8 cellular contexts compared by ENCODE assay signal in the genomic region with DNA sequence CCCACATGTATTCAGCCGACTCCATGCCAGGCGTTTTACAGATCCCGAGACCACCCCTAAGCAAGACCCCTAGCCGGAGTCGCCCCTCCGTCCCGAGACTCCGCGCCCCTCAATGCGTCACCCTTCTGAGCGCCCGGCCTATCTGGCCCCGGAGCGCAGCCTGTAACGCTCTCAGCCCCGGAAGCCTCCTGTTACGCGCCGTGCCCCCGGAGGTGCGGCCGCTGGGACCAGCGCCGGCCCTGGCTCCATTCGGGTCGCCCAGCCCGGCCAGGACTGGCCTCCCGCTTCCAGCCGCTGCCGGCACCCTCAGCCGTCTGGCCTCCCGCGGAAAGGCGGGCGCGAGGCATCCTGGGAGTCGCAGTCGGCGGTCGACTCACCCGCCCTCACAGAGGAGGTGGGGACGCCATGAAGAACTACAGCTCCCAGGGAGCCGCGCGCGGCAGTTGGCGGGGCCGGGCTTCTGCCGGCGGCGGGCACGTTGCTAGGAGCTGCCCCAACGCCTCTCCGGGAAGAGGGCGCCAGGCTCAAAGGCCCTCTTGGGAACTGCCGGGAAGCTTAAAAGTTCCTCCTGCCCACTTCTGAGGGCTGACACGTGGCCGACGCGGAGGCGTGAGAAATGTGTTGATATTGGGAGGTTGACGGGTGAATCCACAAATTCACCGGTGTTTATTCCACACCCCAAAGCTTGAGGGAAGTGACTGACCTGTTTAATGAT. TPM values are rescaled to one million over a fixed set of nuclear protein-coding genes. Genes with fewer than 3 reads are reported as not detected.
DNase-seq lines count a peak whose midpoint lies in the region; ATAC-seq, FAIRE-seq and TF ChIP-seq lines count a peak whose summit lies in the region.

A gene with protein sequence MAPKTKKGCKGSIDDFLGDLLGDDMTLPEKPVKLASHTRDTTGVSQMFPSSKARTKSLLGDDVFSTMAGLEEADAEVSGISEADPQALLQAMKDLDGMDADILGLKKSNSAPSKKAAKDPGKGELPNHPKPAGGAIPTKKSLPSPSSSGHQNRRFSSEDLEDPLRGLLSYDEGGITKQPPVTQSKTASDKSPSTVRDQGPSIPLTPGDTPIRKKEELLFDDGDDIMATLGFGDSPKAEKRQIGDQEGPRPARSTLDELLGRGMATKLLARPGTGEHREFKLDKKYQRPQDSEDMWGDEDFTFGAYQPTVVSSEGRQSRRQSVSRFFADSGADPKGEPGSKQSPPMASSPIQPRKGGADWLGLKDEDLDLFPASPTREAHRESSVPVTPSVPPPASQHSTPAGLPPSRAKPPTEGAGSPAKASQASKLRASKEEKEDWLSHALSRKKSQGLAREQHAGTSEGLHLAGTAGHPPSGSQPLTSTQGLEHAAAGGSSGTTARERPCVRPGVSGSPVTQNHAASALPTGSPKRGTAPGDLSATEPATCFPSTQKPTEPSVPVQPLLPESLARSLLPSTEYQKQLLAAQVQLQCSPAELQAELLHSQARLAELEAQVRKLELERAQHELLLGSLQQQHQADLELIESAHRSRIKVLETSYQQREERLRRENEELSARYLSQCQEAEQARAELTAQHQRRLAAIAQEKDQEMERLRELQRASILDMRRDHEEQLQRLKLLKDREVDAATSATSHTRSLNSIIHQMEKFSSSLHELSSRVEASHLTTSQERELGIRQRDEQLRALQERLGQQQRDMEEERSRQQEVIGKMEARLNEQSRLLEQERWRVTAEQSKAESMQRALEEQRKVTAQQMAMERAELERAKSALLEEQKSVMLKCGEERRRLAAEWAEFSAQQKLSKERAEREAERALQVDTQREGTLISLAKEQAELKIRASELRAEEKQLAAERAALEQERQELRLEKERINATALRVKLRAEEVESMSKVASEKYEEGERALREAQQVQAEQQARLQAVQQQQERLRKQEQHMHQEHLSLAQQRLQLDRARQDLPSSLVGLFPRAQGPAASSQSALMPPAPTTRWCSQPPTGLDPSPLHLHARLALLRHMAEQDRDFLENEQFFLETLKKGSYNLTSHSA (minus strand): TSS at position 316 of the 715 bp plus-strand sequence. CDS start 2,893 bp downstream, outside the sequence.

- H3K4me3 ChIP-seq in HUES48 (ENCODE audit: low read depth, low read length): peak within 1 kb of the TSS; percentile 94
- H3K4me3 ChIP-seq in NT2/D1 (ENCODE audit: insufficient read length, low read depth): peak within 1 kb of the TSS; percentile 90
- peak within 1 kb of the TSS; percentile 55 to 83 (median 78) for H3K4me3 ChIP-seq in H1 (ENCODE audit: extremely low read depth in 1 of 4, insufficient read depth in 2 of 4, low read depth in 3 of 4, low read length in 4 of 4)
- peak within 1 kb of the TSS; percentile 65 for H3K4me3 ChIP-seq in mesendoderm (ENCODE audit: low read length)

- H3K9me3 ChIP-seq in HUES48 (ENCODE audit: control insufficient read depth, insufficient read depth, low read length) (no peaks in the 10 kb centered on the region), NT2/D1 (ENCODE audit: insufficient read depth, low read length) (no peaks in the 10 kb centered on the region), H1 (ENCODE audit: insufficient read depth in 2 of 2, low read depth in 1 of 2, low read length in 1 of 2) (no peaks in the 10 kb centered on the region)

- no peaks in the 10 kb centered on the region for H3K36me3 Mint-ChIP-seq in activated CD8-positive, alpha-beta memory T cell treated with anti-CD3 and anti-CD28 coated beads, Interleukin-2, amount 10 ng/mL, durations not matched to agents 7 days and 5 days

- peak within 1 kb of the TSS; percentile 78 for H3K27ac Mint-ChIP-seq in activated CD8-positive, alpha-beta memory T cell treated with anti-CD3 and anti-CD28 coated beads, Interleukin-2, amount 10 ng/mL, durations not matched to agents 7 days and 5 days

- H3K79me2 ChIP-seq in H1 (ENCODE audit: control insufficient read depth in 1 of 2, insufficient read depth in 2 of 2, low read length in 2 of 2) (no peaks in the 10 kb centered on the region), mesendoderm (ENCODE audit: control insufficient read depth, insufficient read depth, low read length) (no peaks in the 10 kb centered on the region)

- peak within 1 kb of the TSS; percentile 69 for H3K4ac ChIP-seq in H1 (replicated peaks; ENCODE audit: insufficient read length, low read depth, low read length)
- peak within 1 kb of the TSS; percentile 76 for H3K4ac ChIP-seq in mesendoderm (ENCODE audit: low read depth, low read length)

- POLR2A ChIA-PET in H1 (lab: Charles Lee; ENCODE audit: partially characterized antibody): interaction anchor here (0.5 to 2.7 kb wide), 20 partner anchors 9 to 194 kb away, joined by 3 to 8 read pairs (median 4); a partner anchor contains a TSS

- H3K4me2 ChIP-seq in H1 (ENCODE audit: insufficient read depth in 1 of 2, low read depth in 2 of 2, low read length in 2 of 2) (peak within 1 kb of the TSS; percentile 73), mesendoderm (ENCODE audit: low read length) (peak within 1 kb of the TSS; percentile 84)

- peak within 1 kb of the TSS; percentile 86 for H3K4me3 Mint-ChIP-seq in activated CD8-positive, alpha-beta memory T cell treated with anti-CD3 and anti-CD28 coated beads, Interleukin-2, amount 10 ng/mL, durations not matched to agents 7 days and 5 days

- 6% methylated on average over 34 of the region's 63 CpGs; no CpG with 5 or more reads in 1 of the 2 experiments for WGBS in H1 (ENCODE audit: extremely low coverage in 1 of 2, insufficient coverage in 1 of 2, insufficient read length in 1 of 2, insufficient replicate concordance in 2 of 2, low coverage in 1 of 2, low lambda C conversion rate in 2 of 2, missing lambda C conversion rate in 1 of 2), 2 experiments
- no CpG with 5 or more reads among the region's 63 CpGs for WGBS in mesendoderm (ENCODE audit: extremely low coverage, insufficient coverage, low lambda C conversion rate)

- no peaks in the 10 kb centered on the region for H3K27me3 Mint-ChIP-seq in activated CD8-positive, alpha-beta memory T cell treated with anti-CD3 and anti-CD28 coated beads, Interleukin-2, amount 10 ng/mL, durations not matched to agents 7 days and 5 days

- H3K18ac ChIP-seq in H1 (ENCODE audit: extremely low read depth, low read length): peak within 1 kb of the TSS; percentile 90
- H3K18ac ChIP-seq in mesendoderm (ENCODE audit: low read length): peak within 1 kb of the TSS; percentile 75

- H3K36me3 ChIP-seq in HUES48 (ENCODE audit: control insufficient read depth, insufficient read depth, low read length) (peaks cover 10% of the 10 kb centered on the region), NT2/D1 (ENCODE audit: insufficient read depth, insufficient read length, low read length) (peaks cover 37% of the 10 kb centered on the region), H1 (ENCODE audit: control insufficient read depth in 2 of 4, insufficient read depth in 4 of 4, low read length in 3 of 4) (peaks cover 0 to 6% (median under 1%) of the 10 kb centered on the region in 4 experiments; a peak in 2 of 8 replicates), mesendoderm (ENCODE audit: control insufficient read depth, insufficient read depth, low read length) (peaks cover 1% of the 10 kb centered on the region)

- peak within 1 kb of the TSS; percentile 69 for H3K56ac ChIP-seq in H1 (replicated peaks; ENCODE audit: insufficient read length, low read depth, low read length)
- peak within 1 kb of the TSS; percentile 93 for H3K56ac ChIP-seq in mesendoderm (ENCODE audit: low read length)

- no peak within 1 kb of the TSS for H3K14ac ChIP-seq in H1 (ENCODE audit: insufficient read length)

- TF ChIP-seq RAD21 in H1 (IDR thresholded peaks at IDR 0.05 in 1 of 2, conservative IDR thresholded peaks at IDR 0.05 in 1 of 2; ENCODE audit: low read depth in 2 of 2, low read length in 2 of 2): no peak

- H2BK20ac ChIP-seq in H1 (ENCODE audit: low read length): no peak within 1 kb of the TSS

- no peak within 1 kb of the TSS for H3K23ac ChIP-seq in H1 (ENCODE audit: insufficient read length)
- H3K23ac ChIP-seq in mesendoderm (ENCODE audit: low read length): no peak within 1 kb of the TSS

- H3K9ac ChIP-seq in HUES48 (ENCODE audit: low read depth, low read length): peak within 1 kb of the TSS; percentile 80
- H3K9ac ChIP-seq in NT2/D1 (ENCODE audit: insufficient read length, low read depth): peak within 1 kb of the TSS; percentile 96
- peak within 1 kb of the TSS; percentile 72 to 93 (median 82) for H3K9ac ChIP-seq in H1 (replicated peaks in 1 of 4; ENCODE audit: extremely low read depth in 1 of 4, low read depth in 3 of 4, low read length in 3 of 4)
- H3K9ac ChIP-seq in mesendoderm (ENCODE audit: low read length): peak within 1 kb of the TSS; percentile 94

- peaks cover 16% of the 10 kb centered on the region for H3K4me1 Mint-ChIP-seq in activated CD8-positive, alpha-beta memory T cell treated with anti-CD3 and anti-CD28 coated beads, Interleukin-2, amount 10 ng/mL, durations not matched to agents 7 days and 5 days

- H2BK120ac ChIP-seq in H1 (replicated peaks; ENCODE audit: low read depth, low read length) (no peak within 1 kb of the TSS), mesendoderm (ENCODE audit: low read depth, low read length) (no peak within 1 kb of the TSS)

- H3K79me1 ChIP-seq in H1 (ENCODE audit: low read depth, low read length) (no peaks in the 10 kb centered on the region), mesendoderm (ENCODE audit: low read length) (no peaks in the 10 kb centered on the region)

- H2BK5ac ChIP-seq in H1 (ENCODE audit: low read depth, low read length) (peak within 1 kb of the TSS; percentile 75; the same call in 1 of the 2 replicates), mesendoderm (ENCODE audit: low read length) (peak within 1 kb of the TSS; percentile 22)

- no peaks in the 10 kb centered on the region for H3K9me3 Mint-ChIP-seq in activated CD8-positive, alpha-beta memory T cell treated with anti-CD3 and anti-CD28 coated beads, Interleukin-2, amount 10 ng/mL, durations not matched to agents 7 days and 5 days (ENCODE audit: low read depth)

- ATAC-seq in GM21381 (IDR thresholded peaks at IDR 0.05; ENCODE audit: unreplicated experiment): peak; percentile 96
- ATAC-seq in activated CD8-positive, alpha-beta memory T cell treated with anti-CD3 and anti-CD28 coated beads, Interleukin-2, amount 10 ng/mL, durations not matched to agents 7 days and 5 days: peak; percentile 99

- H2BK12ac ChIP-seq in H1 (ENCODE audit: low read depth, low read length): no peak within 1 kb of the TSS

- no peak within 1 kb of the TSS for H2BK15ac ChIP-seq in H1 (ENCODE audit: low read length)
- no peak within 1 kb of the TSS for H2BK15ac ChIP-seq in mesendoderm (replicated peaks; ENCODE audit: low read depth)

- peak within 1 kb of the TSS; percentile 88 for H4K8ac ChIP-seq in H1 (ENCODE audit: extremely low read depth, insufficient read depth, low read length)
- peak within 1 kb of the TSS; percentile 93 for H4K8ac ChIP-seq in mesendoderm (ENCODE audit: low read depth, low read length)

- H3K23me2 ChIP-seq in H1 (ENCODE audit: low read depth, low read length): peaks cover 4% of the 10 kb centered on the region; the same call in 1 of the 2 replicates

- no peak for TF ChIP-seq EP300 in H1 (IDR thresholded peaks at IDR 0.05; ENCODE audit: borderline replicate concordance in 1 of 2, low read depth in 2 of 2, low read length in 2 of 2)

- H2AK5ac ChIP-seq in H1 (ENCODE audit: low read depth, low read length) (no peak within 1 kb of the TSS), mesendoderm (ENCODE audit: low read length) (no peak within 1 kb of the TSS)

- peaks cover 4% of the 10 kb centered on the region; the same call in 1 of the 2 replicates for H3K4me1 ChIP-seq in HUES48 (ENCODE audit: control insufficient read depth, insufficient read depth, low read length)
- H3K4me1 ChIP-seq in NT2/D1 (ENCODE audit: insufficient read depth, insufficient read length): no peaks in the 10 kb centered on the region
- peaks cover 0 to 3% (median 2%) of the 10 kb centered on the region in 4 experiments; a peak in 3 of 7 replicates for H3K4me1 ChIP-seq in H1 (replicated peaks in 1 of 4; ENCODE audit: control insufficient read depth in 3 of 4, insufficient read depth in 4 of 4, low read length in 3 of 4)
- peaks cover 5% of the 10 kb centered on the region for H3K4me1 ChIP-seq in mesendoderm (ENCODE audit: control insufficient read depth, low read depth, low read length)

- H4K20me1 ChIP-seq in H1 (replicated peaks in 1 of 2; ENCODE audit: control insufficient read depth in 1 of 2, insufficient read depth in 2 of 2, low read length in 2 of 2): no peaks in the 10 kb centered on the region

- peak within 1 kb of the TSS; percentile 24; the same call in 1 of the 2 replicates for H2AFZ ChIP-seq in H1 (ENCODE audit: low read length)

- DNase-seq in COLO829 (ENCODE audit: low spot score): peak; percentile 96
- peak; percentile 85 for DNase-seq in NT2/D1 (ENCODE audit: low read depth, low spot score)
- DNase-seq in activated CD8-positive, alpha-beta memory T cell treated with anti-CD3 and anti-CD28 coated beads, Interleukin-2, amount 10 ng/mL, durations not matched to agents 7 days and 5 days: peak; percentile 94
- DNase-seq in H1 (ENCODE audit: low read depth in 1 of 2, low spot score in 2 of 2): peak; percentile 88 to 95
- DNase-seq in mesendoderm: peak; percentile 98
- peak; percentile 82 for DNase-seq in stimulated activated CD8-positive, alpha-beta memory T cell treated with anti-CD3 and anti-CD28 coated beads, Interleukin-12 subunit alpha, Interleukin-12 subunit beta, amount 100 ng/mL, for 4 hours (ENCODE audit: low read depth)

- H4K5ac ChIP-seq in H1 (ENCODE audit: insufficient read length, low read depth, low read length) (peak within 1 kb of the TSS; percentile 94), mesendoderm (ENCODE audit: low read length) (no peak within 1 kb of the TSS)

- H3K27me3 ChIP-seq in HUES48 (ENCODE audit: control insufficient read depth, insufficient read depth, low read length) (no peaks in the 10 kb centered on the region), NT2/D1 (ENCODE audit: insufficient read depth, insufficient read length) (no peaks in the 10 kb centered on the region), H1 (replicated peaks in 1 of 4; ENCODE audit: control insufficient read depth in 3 of 4, extremely low read depth in 1 of 4, insufficient read depth in 3 of 4, low read length in 3 of 4) (no peaks in the 10 kb centered on the region), mesendoderm (ENCODE audit: insufficient read depth, low read length, poor library complexity) (no peaks in the 10 kb centered on the region)

- TF ChIP-seq CTCF in H1 (IDR thresholded peaks at IDR 0.05; ENCODE audit: control extremely low read depth in 1 of 3, insufficient read depth in 1 of 3, low read depth in 1 of 3, low read length in 3 of 3): 0 out of 4 replicates have a peak, but pooled peaks of 1 of the 3 experiments have one; percentile 1

- FAIRE-seq in H1 (lab: Jason Lieb, UNC): no peak

- peak within 1 kb of the TSS; percentile 76 for H3K27ac ChIP-seq in HUES48 (ENCODE audit: low read depth, low read length)
- H3K27ac ChIP-seq in H1 (ENCODE audit: low read depth, low read length): peak within 1 kb of the TSS; percentile 61
- peak within 1 kb of the TSS; percentile 63 for H3K27ac ChIP-seq in mesendoderm (ENCODE audit: low read depth, low read length)

- H4K91ac ChIP-seq in H1 (replicated peaks; ENCODE audit: insufficient read length, low read length): peak within 1 kb of the TSS; percentile 54

- CTCF ChIA-PET in activated CD8-positive, alpha-beta memory T cell treated with anti-CD3 and anti-CD28 coated beads, Interleukin-2, amount 10 ng/mL, durations not matched to agents 7 days and 5 days (lab: Charles Lee): interaction anchor here (0.7 to 1.5 kb wide), 6 partner anchors 13 to 241 kb away, joined by 3 to 5 read pairs (median 3); a partner anchor contains a TSS
- CTCF ChIA-PET in H1 (lab: Charles Lee; ENCODE audit: partially characterized antibody): interaction anchor here (0.6 to 1.3 kb wide), 5 partner anchors 13 to 444 kb away, joined by 3 to 4 read pairs (median 3); a partner anchor contains a TSS

- peak; percentile 91 to 94 for TF ChIP-seq POLR2A in H1 (IDR thresholded peaks at IDR 0.05; ENCODE audit: control extremely low read depth in 1 of 2, low read depth in 2 of 2, low read length in 2 of 2)

RNA-seq across cellular contexts. Expression of the gene that starts here (rescaled TPM):
- total RNA-seq in activated CD8-positive, alpha-beta memory T cell treated with anti-CD3 and anti-CD28 coated beads, Interleukin-2, amount 10 ng/mL, durations not matched to agents 7 days and 5 days: 10 to 100 TPM; 26.6 to 36.7 TPM
- total RNA-seq in H1 (2021; fragmentation: NEBNext Ultra II Directional; extraction: Animal tissue kit (Norgen Biotek cat#: 25700)): 13.1 and 13.8 TPM in 2 replicates
- polyA plus RNA-seq in H1 (2011; rRNA removed): 8.1 and 12.5 TPM in 2 replicates
- 12.0 TPM for polyA plus RNA-seq in H1 (2011; cell fraction: cytosol; rRNA removed)
- polyA plus RNA-seq in H1 (2011; cell fraction: nucleus; rRNA removed): 68.3 TPM
- polyA plus RNA-seq in H1 (2012, experiment 1 of 2): 5.6 to 12.5 TPM (median 10.6 TPM) in 4 replicates
- 4.3 TPM for polyA plus RNA-seq in H1 (2012, experiment 2 of 2)
- 4.9 TPM for polyA plus RNA-seq in H1 (2013, experiment 1 of 2)
- polyA plus RNA-seq in H1 (2013, experiment 2 of 2): 4.5 TPM
- polyA minus RNA-seq in H1 (2011; rRNA and poly(A)+ RNA removed): 6.9 and 8.7 TPM in 2 replicates
- polyA minus RNA-seq in H1 (2011; cell fraction: cytosol; rRNA and poly(A)+ RNA removed): 9.8 TPM
- 27.4 TPM for polyA minus RNA-seq in H1 (2011; cell fraction: nucleus; rRNA and poly(A)+ RNA removed)
- polyA plus RNA-seq in mesendoderm (2013, experiment 1 of 2): 2.5 TPM
- polyA plus RNA-seq in mesendoderm (2013, experiment 2 of 2): 2.7 TPM

Comparison
In these comparisons a context has a peak if more than half of its experiments do, and no peak if none do; other contexts are left out.
1. Peak in every context shown above with its lines: DNase-seq, ATAC-seq, H3K4me3 ChIP-seq and H3K27ac ChIP-seq.